18 cellular contexts compared by ENCODE assay signal in the genomic region with DNA sequence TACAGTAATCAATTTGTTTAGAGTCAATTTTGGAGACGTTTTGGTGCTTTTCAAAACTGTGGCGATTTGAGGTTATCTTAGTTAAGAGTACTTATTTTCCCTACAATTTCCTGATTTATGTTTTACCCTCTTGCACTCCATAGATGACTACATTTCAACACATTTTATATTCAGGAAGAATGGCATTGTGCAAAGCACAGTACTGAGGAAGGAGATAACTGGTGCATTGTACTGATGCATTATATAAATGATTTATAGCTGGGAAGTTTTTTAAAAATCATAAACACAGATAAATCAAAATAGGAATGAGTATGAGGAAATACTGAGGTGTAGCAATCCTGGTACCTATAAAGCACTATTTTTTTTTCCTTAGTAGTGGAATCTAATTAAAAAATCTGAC. TPM values are rescaled to one million over a fixed set of nuclear protein-coding genes. Genes with fewer than 3 reads are reported as not detected.
DNase-seq lines count a peak whose midpoint lies in the region; ATAC-seq, FAIRE-seq and TF ChIP-seq lines count a peak whose summit lies in the region.
"Had no signal": no experiment of that assay in that cellular context is flagged by ENCODE, and none has a peak within 500 bp of the region (broad histone marks: within the 10 kb centered on the region; RNA-seq: fewer than 3 reads in every experiment).

No MANE protein-coding gene starts in this region.

- H4K20me1 ChIP-seq in K562 (replicated peaks; ENCODE audit: control insufficient read depth, insufficient read depth, low read length), result no peaks in the 10 kb centered on the region

- H3K4me1 ChIP-seq in K562 (replicated peaks in 1 of 2; ENCODE audit: control insufficient read depth in 2 of 2, insufficient read depth in 2 of 2, low read length in 2 of 2), result peaks cover 0 to 4% of the 10 kb centered on the region in 2 experiments; a peak in 2 of 5 replicates
- H3K4me1 ChIP-seq in left ventricle myocardium inferior, result peaks cover 56% of the 10 kb centered on the region

- no peak overlapping the region for H3K9ac ChIP-seq in K562 (ENCODE audit: insufficient read depth in 1 of 2, low read depth in 2 of 2, low read length in 2 of 2)

- no peak for TF ChIP-seq POLR2A in K562 (conservative IDR thresholded peaks at IDR 0.05)

- peaks cover 76% of the 10 kb centered on the region for H3K36me3 Mint-ChIP-seq in activated CD8-positive, alpha-beta T cell treated with anti-CD3 and anti-CD28 coated beads for 36 hours (ENCODE audit: low read depth)
- H3K36me3 Mint-ChIP-seq in activated CD8-positive, alpha-beta T cell treated with anti-CD3 and anti-CD28 coated beads, Interleukin-2, amount 10 ng/mL, durations not matched to agents 7 days and 5 days (ENCODE audit: low read depth), result peaks cover 31% of the 10 kb centered on the region
- H3K36me3 Mint-ChIP-seq in stimulated activated effector memory CD8-positive, alpha-beta T cell treated with anti-CD3 and anti-CD28 coated beads, Interleukin-12 subunit alpha, Interleukin-12 subunit beta, amount 100 ng/mL, for 72 hours, result peaks cover 80% of the 10 kb centered on the region

- H3K9me3 ChIP-seq in K562 (replicated peaks; ENCODE audit: control insufficient read depth, insufficient read depth, low read depth, low read length), result no peaks in the 10 kb centered on the region
- H3K9me3 ChIP-seq in left ventricle myocardium inferior (replicated peaks), result no peaks in the 10 kb centered on the region
- H3K9me3 ChIP-seq: transverse colon had no signal

- no peaks in the 10 kb centered on the region for H3K9me1 ChIP-seq in K562 (ENCODE audit: control insufficient read depth, insufficient read depth, low read length)

- no peak for ATAC-seq in activated CD8-positive, alpha-beta T cell treated with anti-CD3 and anti-CD28 coated beads for 36 hours
- no peak for ATAC-seq in activated CD8-positive, alpha-beta T cell treated with anti-CD3 and anti-CD28 coated beads, Interleukin-2, amount 10 ng/mL, durations not matched to agents 7 days and 5 days
- ATAC-seq in K562 (no peak), GM21786 (IDR thresholded peaks at IDR 0.05; ENCODE audit: unreplicated experiment) (no peak), GM19351 (IDR thresholded peaks at IDR 0.05; ENCODE audit: unreplicated experiment) (no peak)
- ATAC-seq in stimulated activated effector memory CD8-positive, alpha-beta T cell treated with anti-CD3 and anti-CD28 coated beads, Interleukin-12 subunit alpha, Interleukin-12 subunit beta, amount 100 ng/mL, for 72 hours, result no peak

- peak overlapping the region; percentile 73 for H3K4me3 Mint-ChIP-seq in activated CD8-positive, alpha-beta T cell treated with anti-CD3 and anti-CD28 coated beads for 36 hours
- no peak overlapping the region for H3K4me3 Mint-ChIP-seq in activated CD8-positive, alpha-beta T cell treated with anti-CD3 and anti-CD28 coated beads, Interleukin-2, amount 10 ng/mL, durations not matched to agents 7 days and 5 days
- peak overlapping the region; percentile 35 for H3K4me3 Mint-ChIP-seq in stimulated activated effector memory CD8-positive, alpha-beta T cell treated with anti-CD3 and anti-CD28 coated beads, Interleukin-12 subunit alpha, Interleukin-12 subunit beta, amount 100 ng/mL, for 72 hours

- H3K79me2 ChIP-seq in K562 (ENCODE audit: control insufficient read depth, insufficient read depth, low read length), result peaks cover 87% of the 10 kb centered on the region

- CTCF ChIA-PET in activated CD8-positive, alpha-beta T cell treated with anti-CD3 and anti-CD28 coated beads for 36 hours (lab: Charles Lee), result interaction anchor here (1.2 to 2.3 kb wide), 4 partner anchors 69 to 181 kb away, joined by 3 to 11 read pairs (median 4); no protein-coding TSS in a partner anchor
- CTCF ChIA-PET in activated CD8-positive, alpha-beta T cell treated with anti-CD3 and anti-CD28 coated beads, Interleukin-2, amount 10 ng/mL, durations not matched to agents 7 days and 5 days (lab: Charles Lee), result interaction anchor here (0.9 to 1.7 kb wide), 4 partner anchors 17 to 82 kb away, joined by 3 to 6 read pairs (median 4); no protein-coding TSS in a partner anchor
- CTCF ChIA-PET in K562 (lab: Yijun Ruan, JAX; ENCODE audit: low intra/inter-chr PET ratio), result no interaction called here

- H3K27ac ChIP-seq in K562 (ENCODE audit: extremely low read depth, low read depth, low read length) (no peak overlapping the region), left ventricle myocardium inferior (replicated peaks) (no peak overlapping the region)

- POLR2A ChIA-PET in activated CD8-positive, alpha-beta T cell treated with anti-CD3 and anti-CD28 coated beads for 36 hours (lab: Charles Lee), result interaction anchor here (0.7 to 1.9 kb wide), 4 partner anchors 17 to 77 kb away, joined by 3 to 6 read pairs (median 4); no protein-coding TSS in a partner anchor
- POLR2A ChIA-PET in activated CD8-positive, alpha-beta T cell treated with anti-CD3 and anti-CD28 coated beads, Interleukin-2, amount 10 ng/mL, durations not matched to agents 7 days and 5 days (lab: Charles Lee), result interaction anchor here (0.9 kb wide), 1 partner anchor 14 kb away, joined by 4 read pairs; no protein-coding TSS in a partner anchor
- POLR2A ChIA-PET in K562 (lab: Yijun Ruan, JAX), result interaction anchor here (1.6 kb wide), 1 partner anchor 12 kb away, joined by 3 read pairs; no protein-coding TSS in a partner anchor

- H3K27me3 ChIP-seq in K562 (ENCODE audit: control insufficient read depth in 2 of 2, insufficient read depth in 2 of 2, low read length in 2 of 2) (no peaks in the 10 kb centered on the region), left ventricle myocardium inferior (ENCODE audit: low read depth) (no peaks in the 10 kb centered on the region)
- H3K27me3 ChIP-seq: transverse colon had no signal

- WGBS in K562 (ENCODE audit: insufficient coverage, low coverage, missing lambda C conversion rate), result 19% methylated on average over 2 of the region's 2 CpGs

- H3K27ac Mint-ChIP-seq in activated CD8-positive, alpha-beta T cell treated with anti-CD3 and anti-CD28 coated beads for 36 hours, result peak overlapping the region; percentile 69
- no peak overlapping the region for H3K27ac Mint-ChIP-seq in activated CD8-positive, alpha-beta T cell treated with anti-CD3 and anti-CD28 coated beads, Interleukin-2, amount 10 ng/mL, durations not matched to agents 7 days and 5 days
- H3K27ac Mint-ChIP-seq in stimulated activated effector memory CD8-positive, alpha-beta T cell treated with anti-CD3 and anti-CD28 coated beads, Interleukin-12 subunit alpha, Interleukin-12 subunit beta, amount 100 ng/mL, for 72 hours, result no peak overlapping the region

- H3K9me3 Mint-ChIP-seq in activated CD8-positive, alpha-beta T cell treated with anti-CD3 and anti-CD28 coated beads for 36 hours, result peaks cover 1% of the 10 kb centered on the region
- no peaks in the 10 kb centered on the region for H3K9me3 Mint-ChIP-seq in activated CD8-positive, alpha-beta T cell treated with anti-CD3 and anti-CD28 coated beads, Interleukin-2, amount 10 ng/mL, durations not matched to agents 7 days and 5 days (ENCODE audit: insufficient read depth)
- no peaks in the 10 kb centered on the region for H3K9me3 Mint-ChIP-seq in stimulated activated effector memory CD8-positive, alpha-beta T cell treated with anti-CD3 and anti-CD28 coated beads, Interleukin-12 subunit alpha, Interleukin-12 subunit beta, amount 100 ng/mL, for 72 hours

- H3K4me2 ChIP-seq in K562 (ENCODE audit: insufficient read depth, low read length), result no peak overlapping the region

- no peak overlapping the region for H2AFZ ChIP-seq in K562 (ENCODE audit: low read depth, low read length)

- no peak for TF ChIP-seq CTCF in activated CD8-positive, alpha-beta T cell treated with anti-CD3 and anti-CD28 coated beads for 36 hours (IDR thresholded peaks at IDR 0.05)
- no peak for TF ChIP-seq CTCF in K562 (IDR thresholded peaks at IDR 0.05 in 2 of 3, conservative IDR thresholded peaks at IDR 0.05 in 1 of 3; ENCODE audit: insufficient read depth in 2 of 3, low read depth in 1 of 3, low read length in 3 of 3)
- TF ChIP-seq CTCF in left ventricle myocardium inferior (IDR thresholded peaks at IDR 0.05; ENCODE audit: borderline replicate concordance), result no peak

- no peaks in the 10 kb centered on the region for H3K27me3 Mint-ChIP-seq in activated CD8-positive, alpha-beta T cell treated with anti-CD3 and anti-CD28 coated beads for 36 hours
- no peaks in the 10 kb centered on the region for H3K27me3 Mint-ChIP-seq in activated CD8-positive, alpha-beta T cell treated with anti-CD3 and anti-CD28 coated beads, Interleukin-2, amount 10 ng/mL, durations not matched to agents 7 days and 5 days (ENCODE audit: low read depth)

- no TSS peak for BruUV-seq in K562 (replicated peaks; lab: Mats Ljungman, UMichigan)

- H3K36me3 ChIP-seq in K562 (ENCODE audit: control insufficient read depth, insufficient read depth, low read length) (peaks cover 5% of the 10 kb centered on the region; the same call in 1 of the 3 replicates), left ventricle myocardium inferior (no peaks in the 10 kb centered on the region)
- H3K36me3 ChIP-seq: transverse colon had no signal

- no peak for TF ChIP-seq RAD21 in K562 (CRISPR knock-in tag; conservative IDR thresholded peaks at IDR 0.05 in 1 of 2, IDR thresholded peaks at IDR 0.05 in 1 of 2)

- no peak for FAIRE-seq in K562 (lab: Jason Lieb, UNC)
- FAIRE-seq: GM12891 had no signal

- intact Hi-C loops in activated CD8-positive, alpha-beta T cell treated with anti-CD3 and anti-CD28 coated beads for 36 hours (cut with micrococcal nuclease), result loop anchor here (10.0 kb wide), 1 partner anchor 108 kb away; no protein-coding TSS in a partner anchor
- intact Hi-C loops in K562 (cut with micrococcal nuclease), result loop anchor here (10.0 kb wide), 2 partner anchors 108 to 288 kb away; no protein-coding TSS in a partner anchor
- intact Hi-C loops in left ventricle myocardium inferior (cut with micrococcal nuclease), result no loop called here

- in situ Hi-C loops in K562 (cut with MboI), result no loop called here

- TF ChIP-seq EP300 in K562 (IDR thresholded peaks at IDR 0.05; ENCODE audit: low read length), result no peak

- no peak for DNase-seq in activated CD8-positive, alpha-beta T cell treated with anti-CD3 and anti-CD28 coated beads for 36 hours
- no peak for DNase-seq in activated CD8-positive, alpha-beta T cell treated with anti-CD3 and anti-CD28 coated beads, Interleukin-2, amount 10 ng/mL, durations not matched to agents 7 days and 5 days
- peak; percentile 18 for DNase-seq in MV-4-11 (lab: John Stamatoyannopoulos, UW)
- no peak for DNase-seq in K562 (ENCODE audit: extremely low read depth in 1 of 4, low spot score in 3 of 4)
- no peak for DNase-seq in stimulated activated effector memory CD8-positive, alpha-beta T cell treated with anti-CD3 and anti-CD28 coated beads, Interleukin-12 subunit alpha, Interleukin-12 subunit beta, amount 100 ng/mL, for 72 hours (ENCODE audit: low spot score in 2 of 2)
- DNase-seq in left ventricle myocardium inferior, result no peak
- DNase-seq: activated CD8-positive, alpha-beta memory T cell treated with anti-CD3 and anti-CD28 coated beads, Interleukin-2, amount 50 U/mL, for 48 hours; DMS53; foreskin melanocyte; KBM-7; NCI-H187; NCI-H526 treated with DMSO at 0.1 percent for 48 hours; SIG-M5; stimulated activated CD4-positive, alpha-beta T cell treated with anti-CD3 and anti-CD28 coated beads, Interleukin-15, amount 100 ng/mL, for 24 hours; transverse colon had no signal

- H3K4me3 ChIP-seq in K562, result no peak overlapping the region
- H3K4me3 ChIP-seq in left ventricle myocardium inferior, result no peak overlapping the region
- H3K4me3 ChIP-seq: transverse colon had no signal

- H3K4me1 Mint-ChIP-seq in activated CD8-positive, alpha-beta T cell treated with anti-CD3 and anti-CD28 coated beads for 36 hours (ENCODE audit: low read depth), result peaks cover 57% of the 10 kb centered on the region
- H3K4me1 Mint-ChIP-seq in activated CD8-positive, alpha-beta T cell treated with anti-CD3 and anti-CD28 coated beads, Interleukin-2, amount 10 ng/mL, durations not matched to agents 7 days and 5 days (ENCODE audit: low read depth), result peaks cover 51% of the 10 kb centered on the region
- H3K4me1 Mint-ChIP-seq in stimulated activated effector memory CD8-positive, alpha-beta T cell treated with anti-CD3 and anti-CD28 coated beads, Interleukin-12 subunit alpha, Interleukin-12 subunit beta, amount 100 ng/mL, for 72 hours, result peaks cover 64% of the 10 kb centered on the region

RNA-seq across cellular contexts. Expression of a gene that starts 5.6 kb away (rescaled TPM):
- 10 to 100 TPM; 84.7 to 85.3 TPM for total RNA-seq in activated CD8-positive, alpha-beta T cell treated with anti-CD3 and anti-CD28 coated beads for 36 hours
- 10 to 100 TPM; 20.1 to 21.6 TPM for total RNA-seq in activated CD8-positive, alpha-beta T cell treated with anti-CD3 and anti-CD28 coated beads, Interleukin-2, amount 10 ng/mL, durations not matched to agents 7 days and 5 days
- total RNA-seq in K562 (2011; cell fraction: chromatin; rRNA removed; ENCODE audit: low replicate concordance), result 15.4 and 39.4 TPM in 2 replicates
- 5.3 and 7.2 TPM in 2 replicates for total RNA-seq in K562 (2011; cell fraction: nucleolus; rRNA removed)
- total RNA-seq in K562 (2011; cell fraction: nucleoplasm; rRNA removed), result 14.2 and 23.3 TPM in 2 replicates
- total RNA-seq in K562 (2014; rRNA removed), result 4.7 and 5.6 TPM in 2 replicates
- 8.0 and 10.1 TPM in 2 replicates for total RNA-seq in K562 (2014; rRNA removed; fragmentation: Illumina TruSeq; extraction: Trizol)
- 7.5 and 8.6 TPM in 2 replicates for total RNA-seq in K562 (2015; rRNA removed; fragmentation: Illumina TruSeq; extraction: Trizol)
- 6.6 and 6.7 TPM in 2 replicates for total RNA-seq in K562 (2021)
- 5.9 and 6.5 TPM in 2 replicates for polyA plus RNA-seq in K562 (2011; rRNA removed)
- polyA plus RNA-seq in K562 (2011; cell fraction: cytosol; rRNA removed), result 2.5 and 4.7 TPM in 2 replicates
- polyA plus RNA-seq in K562 (2011; cell fraction: nucleus; rRNA removed), result 5.7 and 6.3 TPM in 2 replicates
- polyA plus RNA-seq in K562 (2012), result 3.2 and 3.4 TPM in 2 replicates
- 5.8 and 6.3 TPM in 2 replicates for polyA plus RNA-seq in K562 (2014; fragmentation: Illumina TruSeq; extraction: Trizol)
- 1 to 10 TPM in 1 of 2 experiments, under 1 TPM in 1; 0.63 to 2.4 TPM for polyA plus RNA-seq in K562 (2014; fragmentation: Nextera tagmentation; extraction: Ambion mirVana)
- polyA plus RNA-seq in K562 (2014; rRNA removed), result 3.1 and 4.4 TPM in 2 replicates
- polyA minus RNA-seq in K562 (2011; rRNA and poly(A)+ RNA removed), result 21.5 and 25.4 TPM in 2 replicates
- 7.8 and 8.3 TPM in 2 replicates for polyA minus RNA-seq in K562 (2011; cell fraction: cytosol; rRNA and poly(A)+ RNA removed)
- polyA minus RNA-seq in K562 (2011; cell fraction: nucleus; rRNA and poly(A)+ RNA removed), result 5.3 and 13.2 TPM in 2 replicates
- total RNA-seq in left ventricle myocardium inferior, result 5.0 TPM
